In genomic region chr14:65096323-65097089, GRCh38 we compare ENCODE assay signal across 11 cellular contexts. TPM values are rescaled to one million over a fixed set of nuclear protein-coding genes. Genes with fewer than 3 reads are reported as not detected.
DNase-seq lines count a peak whose midpoint lies in the region; ATAC-seq and TF ChIP-seq lines count a peak whose summit lies in the region.
"Had no signal": no experiment of that assay in that cellular context is flagged by ENCODE, and none has a peak within 500 bp of the region (broad histone marks: within the 10 kb centered on the region; RNA-seq: fewer than 3 reads in every experiment).

No MANE protein-coding gene starts in this region.

- peaks cover 0 to 31% of the 10 kb centered on the region in 2 donors for H3K36me3 ChIP-seq in vagina

- DNase-seq in Right ventricle myocardium inferior (ENCODE audit: missing footprints) (no peak), cardiac septum (ENCODE audit: low spot score) (no peak), caudate nucleus (lab: John Stamatoyannopoulos, UW) (no peak), myocyte (ENCODE audit: low read depth) (peak; percentile 22), vagina (ENCODE audit: extremely low spot score in 2 of 2) (no peak), WTC11 (ENCODE audit: low spot score) (no peak)
- DNase-seq: Caco-2; NCI-H524; stimulated activated CD4-positive, alpha-beta T cell treated with anti-CD3 and anti-CD28 coated beads, Interleukin-4, amount 100 ng/mL, for 1 hour had no signal

- peaks cover 21% of the 10 kb centered on the region for H3K4me1 Mint-ChIP-seq in WTC11

- H3K4me3 ChIP-seq in vagina, result peak overlapping the region in 1 of 2 donors; percentile 4

- no peaks in the 10 kb centered on the region for H3K27me3 ChIP-seq in vagina

- peaks cover 74% of the 10 kb centered on the region for H3K4me1 ChIP-seq in vagina
- H3K4me1 ChIP-seq: Caco-2 had no signal

- H3K4me3 Mint-ChIP-seq in WTC11, result no peak overlapping the region

- H3K27ac Mint-ChIP-seq in WTC11, result no peak overlapping the region

- CTCF ChIA-PET in WTC11 (lab: Charles Lee), result no interaction called here

- no peaks in the 10 kb centered on the region for H3K9me3 ChIP-seq in vagina
- H3K9me3 ChIP-seq: Caco-2 had no signal

- no peaks in the 10 kb centered on the region for H3K9me3 Mint-ChIP-seq in WTC11

- POLR2A ChIA-PET in WTC11 (lab: Charles Lee), result no interaction called here

- no peak for TF ChIP-seq POLR2A in vagina (IDR thresholded peaks at IDR 0.05)

- intact Hi-C loops in Right ventricle myocardium inferior (cut with DNase I) (loop anchor here (5.0 kb wide), 1 partner anchor 64 kb away; no protein-coding TSS in a partner anchor), cardiac septum (cut with DNase I) (no loop called here), vagina (cut with DNase I) (no loop called here)

- peaks cover 46% of the 10 kb centered on the region for H3K36me3 Mint-ChIP-seq in WTC11

- no peaks in the 10 kb centered on the region for H3K27me3 Mint-ChIP-seq in WTC11 (ENCODE audit: low read depth)

- ATAC-seq in Right ventricle myocardium inferior (peak; percentile 46), HG03460 (IDR thresholded peaks at IDR 0.05; ENCODE audit: unreplicated experiment) (no peak), GM18502 (IDR thresholded peaks at IDR 0.05; ENCODE audit: poor library complexity, unreplicated experiment) (no peak), WTC11 (no peak)

- TF ChIP-seq CTCF in vagina (IDR thresholded peaks at IDR 0.05), result no peak
- no peak for TF ChIP-seq CTCF in WTC11 (IDR thresholded peaks at IDR 0.05)

- peak overlapping the region; percentile 48 for H3K27ac ChIP-seq in caudate nucleus (ENCODE audit: low read depth, low read length)
- peak overlapping the region; percentile 68 for H3K27ac ChIP-seq in vagina

TF ChIP-seq in WTC11, 78 proteins besides CTCF, POLR2A, EP300 and RAD21:
- TF ChIP-seq GTF2I (CRISPR knock-in tag; conservative IDR thresholded peaks at IDR 0.05) (no peak), CBFB (CRISPR knock-in tag; IDR thresholded peaks at IDR 0.05; ENCODE audit: low read depth) (no peak), TEAD4 (CRISPR knock-in tag; IDR thresholded peaks at IDR 0.05) (no peak), ZBTB21 (CRISPR knock-in tag; IDR thresholded peaks at IDR 0.05; ENCODE audit: borderline replicate concordance) (no peak), SMAD4 (CRISPR knock-in tag; IDR thresholded peaks at IDR 0.05) (no peak), NFE2L1 (CRISPR knock-in tag; IDR thresholded peaks at IDR 0.05) (no peak), ZNF138 (CRISPR knock-in tag; conservative IDR thresholded peaks at IDR 0.05) (no peak), ZNF396 (CRISPR knock-in tag; IDR thresholded peaks at IDR 0.05; ENCODE audit: borderline replicate concordance) (no peak), CREB1 (CRISPR knock-in tag; IDR thresholded peaks at IDR 0.05) (no peak), ZNF121 (CRISPR knock-in tag; IDR thresholded peaks at IDR 0.05) (no peak), AFF4 (CRISPR knock-in tag; IDR thresholded peaks at IDR 0.05; ENCODE audit: borderline replicate concordance) (no peak), STAT6 (CRISPR knock-in tag; conservative IDR thresholded peaks at IDR 0.05; ENCODE audit: low read depth) (no peak), SOX15 (CRISPR knock-in tag; IDR thresholded peaks at IDR 0.05) (no peak), FOXK1 (CRISPR knock-in tag; IDR thresholded peaks at IDR 0.05) (no peak)
- TF ChIP-seq, protein P1, sequence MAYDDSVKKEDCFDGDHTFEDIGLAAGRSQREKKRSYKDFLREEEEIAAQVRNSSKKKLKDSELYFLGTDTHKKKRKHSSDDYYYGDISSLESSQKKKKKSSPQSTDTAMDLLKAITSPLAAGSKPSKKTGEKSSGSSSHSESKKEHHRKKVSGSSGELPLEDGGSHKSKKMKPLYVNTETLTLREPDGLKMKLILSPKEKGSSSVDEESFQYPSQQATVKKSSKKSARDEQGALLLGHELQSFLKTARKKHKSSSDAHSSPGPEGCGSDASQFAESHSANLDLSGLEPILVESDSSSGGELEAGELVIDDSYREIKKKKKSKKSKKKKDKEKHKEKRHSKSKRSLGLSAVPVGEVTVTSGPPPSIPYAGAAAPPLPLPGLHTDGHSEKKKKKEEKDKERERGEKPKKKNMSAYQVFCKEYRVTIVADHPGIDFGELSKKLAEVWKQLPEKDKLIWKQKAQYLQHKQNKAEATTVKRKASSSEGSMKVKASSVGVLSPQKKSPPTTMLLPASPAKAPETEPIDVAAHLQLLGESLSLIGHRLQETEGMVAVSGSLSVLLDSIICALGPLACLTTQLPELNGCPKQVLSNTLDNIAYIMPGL (CRISPR knock-in tag; IDR thresholded peaks at IDR 0.05), result no peak
- TF ChIP-seq, protein P2, sequence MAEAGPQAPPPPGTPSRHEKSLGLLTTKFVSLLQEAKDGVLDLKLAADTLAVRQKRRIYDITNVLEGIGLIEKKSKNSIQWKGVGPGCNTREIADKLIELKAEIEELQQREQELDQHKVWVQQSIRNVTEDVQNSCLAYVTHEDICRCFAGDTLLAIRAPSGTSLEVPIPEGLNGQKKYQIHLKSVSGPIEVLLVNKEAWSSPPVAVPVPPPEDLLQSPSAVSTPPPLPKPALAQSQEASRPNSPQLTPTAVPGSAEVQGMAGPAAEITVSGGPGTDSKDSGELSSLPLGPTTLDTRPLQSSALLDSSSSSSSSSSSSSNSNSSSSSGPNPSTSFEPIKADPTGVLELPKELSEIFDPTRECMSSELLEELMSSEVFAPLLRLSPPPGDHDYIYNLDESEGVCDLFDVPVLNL (CRISPR knock-in tag; IDR thresholded peaks at IDR 0.05; ENCODE audit: borderline replicate concordance, low read depth), result no peak

RNA-seq across cellular contexts. Expression of gene MAX, which starts 5.8 kb away (rescaled TPM):
- total RNA-seq in Right ventricle myocardium inferior, result 92.1 TPM
- 80.8 TPM for total RNA-seq in cardiac septum
- total RNA-seq in myocyte, result 38.7 and 43.0 TPM in 2 replicates
- 64.7 TPM for polyA plus RNA-seq in myocyte (2012)
- total RNA-seq in vagina, result 71.7 TPM
- total RNA-seq in WTC11 (2021), result 51.2 to 58.5 TPM (median 57.6 TPM) in 3 replicates
